In genomic region chr6:149755300-149756260, GRCh38 we compare ENCODE assay signal across 9 cellular contexts. TPM values are rescaled to one million over a fixed set of nuclear protein-coding genes. Genes with fewer than 3 reads are reported as not detected.
DNase-seq lines count a peak whose midpoint lies in the region; ATAC-seq and TF ChIP-seq lines count a peak whose summit lies in the region.
"Had no signal": no experiment of that assay in that cellular context is flagged by ENCODE, and none has a peak within 500 bp of the region (broad histone marks: within the 10 kb centered on the region; RNA-seq: fewer than 3 reads in every experiment).

No MANE protein-coding gene starts in this region.

- no peaks in the 10 kb centered on the region for H3K27me3 ChIP-seq in tibial nerve

- intact Hi-C loops in natural killer cell (cut with micrococcal nuclease), result no loop called here

- H3K4me1 ChIP-seq in tibial nerve, result peaks cover 0 to 58% (median 11%) of the 10 kb centered on the region in 4 donors

- no peak overlapping the region for H3K4me3 ChIP-seq in tibial nerve

- no peaks in the 10 kb centered on the region for H3K36me3 Mint-ChIP-seq in natural killer cell
- peaks cover 7% of the 10 kb centered on the region for H3K36me3 Mint-ChIP-seq in natural killer cell treated with Interleukin-12 subunit alpha and Interleukin-12 subunit beta and Interleukin-15 and Interleukin-18, amount 100 ng/mL, for 72 hours

- H3K27ac ChIP-seq in tibial nerve, result peak overlapping the region in 1 of 4 donors; percentile 14

- TF ChIP-seq CTCF in natural killer cell (IDR thresholded peaks at IDR 0.05) (no peak), GM10266 (IDR thresholded peaks at IDR 0.05; ENCODE audit: control insufficient read depth, insufficient read depth, low read depth, missing control alignments) (no peak), tibial nerve (IDR thresholded peaks at IDR 0.05) (no peak)

- DNase-seq in natural killer cell (no peak), foreskin melanocyte (peak; percentile 64), GM10266 (ENCODE audit: extremely low spot score) (no peak), iPS-NIHi7 (ENCODE audit: extremely low spot score) (no peak), cerebellar cortex (ENCODE audit: low spot score) (no peak), tibial nerve (ENCODE audit: low spot score in 2 of 2) (no peak)
- DNase-seq in natural killer cell treated with Interleukin-12 subunit alpha and Interleukin-12 subunit beta and Interleukin-15 and Interleukin-18, amount 100 ng/mL, for 72 hours (ENCODE audit: low spot score), result no peak

- no peaks in the 10 kb centered on the region for H3K27me3 Mint-ChIP-seq in natural killer cell (ENCODE audit: low read depth in 2 of 2)
- no peaks in the 10 kb centered on the region for H3K27me3 Mint-ChIP-seq in natural killer cell treated with Interleukin-12 subunit alpha and Interleukin-12 subunit beta and Interleukin-15 and Interleukin-18, amount 100 ng/mL, for 72 hours
- H3K27me3 Mint-ChIP-seq: B cell had no signal

- 77 to 84% methylated on average over 9 of the region's 9 CpGs for WGBS in tibial nerve, 2 donors

- H3K36me3 ChIP-seq in tibial nerve, result peaks cover 0 to 16% (median 0%) of the 10 kb centered on the region in 3 donors

- ATAC-seq in natural killer cell (no peak), HG03175 (IDR thresholded peaks at IDR 0.05; ENCODE audit: unreplicated experiment) (peak; percentile 74)
- ATAC-seq in natural killer cell treated with Interleukin-12 subunit alpha and Interleukin-12 subunit beta and Interleukin-15 and Interleukin-18, amount 100 ng/mL, for 72 hours, result no peak

- TF ChIP-seq EP300 in tibial nerve (IDR thresholded peaks at IDR 0.05), result no peak

- TF ChIP-seq POLR2A in tibial nerve (IDR thresholded peaks at IDR 0.05), result no peak

- H3K4me1 Mint-ChIP-seq in natural killer cell, result peaks cover 10 to 18% of the 10 kb centered on the region in 2 donors
- H3K4me1 Mint-ChIP-seq in natural killer cell treated with Interleukin-12 subunit alpha and Interleukin-12 subunit beta and Interleukin-15 and Interleukin-18, amount 100 ng/mL, for 72 hours (ENCODE audit: low read depth in 2 of 2), result peaks cover 13 to 18% of the 10 kb centered on the region in 2 donors

- H3K4me3 Mint-ChIP-seq in natural killer cell, result no peak overlapping the region
- H3K4me3 Mint-ChIP-seq in natural killer cell treated with Interleukin-12 subunit alpha and Interleukin-12 subunit beta and Interleukin-15 and Interleukin-18, amount 100 ng/mL, for 72 hours, result no peak overlapping the region
- H3K4me3 Mint-ChIP-seq: B cell had no signal

- H3K27ac Mint-ChIP-seq in natural killer cell, result peak overlapping the region; percentile 4 to 60
- H3K27ac Mint-ChIP-seq in natural killer cell treated with Interleukin-12 subunit alpha and Interleukin-12 subunit beta and Interleukin-15 and Interleukin-18, amount 100 ng/mL, for 72 hours, result peak overlapping the region in 1 of 2 donors; percentile 7
- H3K27ac Mint-ChIP-seq: B cell had no signal

- no peaks in the 10 kb centered on the region for H3K9me3 Mint-ChIP-seq in natural killer cell
- H3K9me3 Mint-ChIP-seq in natural killer cell treated with Interleukin-12 subunit alpha and Interleukin-12 subunit beta and Interleukin-15 and Interleukin-18, amount 100 ng/mL, for 72 hours, result no peaks in the 10 kb centered on the region

- H3K9me3 ChIP-seq in tibial nerve, result no peaks in the 10 kb centered on the region

RNA-seq across cellular contexts. Expression of gene PCMT1, which starts 6.0 kb away (rescaled TPM):
- total RNA-seq in natural killer cell, result 10 to 100 TPM; 31.7 to 53.6 (median 41.5) TPM
- 10 to 100 TPM; 67.9 to 68.5 TPM for total RNA-seq in natural killer cell treated with Interleukin-12 subunit alpha and Interleukin-12 subunit beta and Interleukin-15 and Interleukin-18, amount 100 ng/mL, for 72 hours
- total RNA-seq in tibial nerve, result 100 to 1,000 TPM in 1 of 4 donors, 10 to 100 TPM in 3; 85.0 to 135 (median 88.5) TPM

RNA-seq across cellular contexts. Expression of gene NUP43, which starts 9.3 kb away (rescaled TPM):
- total RNA-seq in natural killer cell (10 to 100 TPM; 20.8 to 33.4 (median 23.5) TPM), tibial nerve (10 to 100 TPM; 18.9 to 24.3 (median 22.6) TPM)
- 10 to 100 TPM; 53.3 to 73.2 TPM for total RNA-seq in natural killer cell treated with Interleukin-12 subunit alpha and Interleukin-12 subunit beta and Interleukin-15 and Interleukin-18, amount 100 ng/mL, for 72 hours

RNA-seq across cellular contexts. Expression of gene LATS1, which starts 37.7 kb away (rescaled TPM):
- total RNA-seq in natural killer cell (10 to 100 TPM; 37.9 to 52.5 (median 49.4) TPM), tibial nerve (10 to 100 TPM; 21.0 to 25.8 (median 24.3) TPM)
- 10 to 100 TPM; 37.4 to 41.4 TPM for total RNA-seq in natural killer cell treated with Interleukin-12 subunit alpha and Interleukin-12 subunit beta and Interleukin-15 and Interleukin-18, amount 100 ng/mL, for 72 hours
